Comparison of ENCODE assay signal across 21 cellular contexts in genomic region chr1:10799726-10800125, GRCh38.
"Had no signal": no experiment of that assay in that cellular context is flagged by ENCODE, and none has a peak within 500 bp of the region (broad histone marks: within the 10 kb centered on the region; RNA-seq: fewer than 3 reads in every experiment).

No MANE protein-coding gene starts in this region.

- H3K27ac ChIP-seq: dorsolateral prefrontal cortex, epithelial cell of prostate, gastrocnemius medialis, heart left ventricle, hepatocyte, psoas muscle, sigmoid colon, stomach, thyroid gland, upper lobe of left lung had no signal

- H3K36me3 Mint-ChIP-seq: naive thymus-derived CD4-positive, alpha-beta T cell; stimulated activated effector memory CD8-positive, alpha-beta T cell treated with anti-CD3 and anti-CD28 coated beads, Interleukin-12 subunit alpha, Interleukin-12 subunit beta, amount 100 ng/mL, for 72 hours had no signal

- H2AFZ ChIP-seq: hepatocyte had no signal

- H3K9me3 Mint-ChIP-seq: stimulated activated effector memory CD8-positive, alpha-beta T cell treated with anti-CD3 and anti-CD28 coated beads, Interleukin-12 subunit alpha, Interleukin-12 subunit beta, amount 100 ng/mL, for 72 hours had no signal

- H3K4me1 ChIP-seq: gastrocnemius medialis, psoas muscle had no signal

- H3K27ac Mint-ChIP-seq: naive thymus-derived CD4-positive, alpha-beta T cell; stimulated activated effector memory CD8-positive, alpha-beta T cell treated with anti-CD3 and anti-CD28 coated beads, Interleukin-12 subunit alpha, Interleukin-12 subunit beta, amount 100 ng/mL, for 72 hours had no signal

- H3K79me2 ChIP-seq: hepatocyte had no signal

- H3K9me3 ChIP-seq: gastrocnemius medialis, heart left ventricle, psoas muscle, sigmoid colon, stomach, thyroid gland, upper lobe of left lung had no signal

- H3K4me3 ChIP-seq: dorsolateral prefrontal cortex, gastrocnemius medialis, heart left ventricle, hepatocyte, psoas muscle, sigmoid colon, stomach, thyroid gland, upper lobe of left lung had no signal

- H3K36me3 ChIP-seq: gastrocnemius medialis, heart left ventricle, sigmoid colon, stomach, thyroid gland, upper lobe of left lung had no signal

- H3K27me3 ChIP-seq: gastrocnemius medialis, thyroid gland had no signal

- DNase-seq: dorsolateral prefrontal cortex; effector CD4-positive, alpha-beta T cell; foreskin fibroblast; gastrocnemius medialis; heart left ventricle; kidney; mesendoderm; midbrain; naive thymus-derived CD4-positive, alpha-beta T cell; psoas muscle; right cardiac atrium; sigmoid colon; stimulated activated CD4-positive, alpha-beta T cell treated with anti-CD3 and anti-CD28 coated beads, Interleukin-2, amount 100 ng/mL, for 24 hours; stimulated activated CD4-positive, alpha-beta T cell treated with anti-CD3 and anti-CD28 coated beads, Interleukin-4, amount 100 ng/mL, for 24 hours; stimulated activated naive CD4-positive, alpha-beta T cell treated with Interleukin-2 at 50 U/mL for 16 hours; stomach; thyroid gland; upper lobe of left lung had no signal

- H3K4me3 Mint-ChIP-seq: stimulated activated effector memory CD8-positive, alpha-beta T cell treated with anti-CD3 and anti-CD28 coated beads, Interleukin-12 subunit alpha, Interleukin-12 subunit beta, amount 100 ng/mL, for 72 hours had no signal

- H3K4me2 ChIP-seq: hepatocyte had no signal
